In genomic region chr7:45712872-45713668, GRCh38 we compare ENCODE assay signal across 25 cellular contexts.
DNase-seq lines count a peak whose midpoint lies in the region; ATAC-seq, FAIRE-seq and TF ChIP-seq lines count a peak whose summit lies in the region.
"Had no signal": no experiment of that assay in that cellular context is flagged by ENCODE, and none has a peak within 500 bp of the region (broad histone marks: within the 10 kb centered on the region; RNA-seq: fewer than 3 reads in every experiment).

No MANE protein-coding gene starts in this region.

- FAIRE-seq in bronchial epithelial cell (lab: Jason Lieb, UNC): peak; percentile 60
- FAIRE-seq: GM12891, HTR-8/SVneo had no signal

- H3K27me3 Mint-ChIP-seq in activated CD8-positive, alpha-beta T cell treated with anti-CD3 and anti-CD28 coated beads, Interleukin-2, amount 10 ng/mL, durations not matched to agents 7 days and 5 days (ENCODE audit: low read depth): no peaks in the 10 kb centered on the region
- peaks cover 4% of the 10 kb centered on the region for H3K27me3 Mint-ChIP-seq in activated CD8-positive, alpha-beta T cell treated with anti-CD3 and anti-CD28 coated beads for 36 hours
- no peaks in the 10 kb centered on the region for H3K27me3 Mint-ChIP-seq in nephron progenitor cell (ENCODE audit: low read depth, poor library complexity)

- H3K4me3 ChIP-seq in bronchial epithelial cell (ENCODE audit: low read depth, low read length) (no peak overlapping the region), vagina (no peak overlapping the region)
- H3K4me3 ChIP-seq: PC-9 had no signal

- no peaks in the 10 kb centered on the region for H3K4me1 ChIP-seq in vagina

- ATAC-seq in activated CD8-positive, alpha-beta T cell treated with anti-CD3 and anti-CD28 coated beads, Interleukin-2, amount 10 ng/mL, durations not matched to agents 7 days and 5 days: no peak
- no peak for ATAC-seq in activated CD8-positive, alpha-beta T cell treated with anti-CD3 and anti-CD28 coated beads for 36 hours
- no peak for ATAC-seq in Right ventricle myocardium superior (ENCODE audit: poor library complexity)
- ATAC-seq: CD8-positive, alpha-beta T cell had no signal

- no peak overlapping the region for H3K27ac ChIP-seq in vagina
- H3K27ac ChIP-seq: PC-9 had no signal

- peak; percentile 13 for DNase-seq in activated CD8-positive, alpha-beta T cell treated with anti-CD3 and anti-CD28 coated beads, Interleukin-2, amount 10 ng/mL, durations not matched to agents 7 days and 5 days
- no peak for DNase-seq in activated CD8-positive, alpha-beta T cell treated with anti-CD3 and anti-CD28 coated beads for 36 hours
- DNase-seq in bronchial epithelial cell (ENCODE audit: low read depth): no peak
- DNase-seq in nephron progenitor cell: no peak
- peak; percentile 77 to 84 for DNase-seq in vagina (ENCODE audit: extremely low spot score in 2 of 2)
- no peak for DNase-seq in Right ventricle myocardium superior
- DNase-seq in SKM-1 treated with dmso at 0.1 percent for 144 hours (lab: John Stamatoyannopoulos, UW; ENCODE audit: unreplicated experiment): no peak
- DNase-seq: AML-193, C1 segment of cervical spinal cord, DMS153, H7, HFFc6, KG1, NCI-H1092 treated with DMSO at 0.1 percent for 48 hours, NCI-H1436 treated with DMSO at 0.1 percent for 48 hours, NCI-H2029, NCI-H2227 treated with DMSO at 0.1 percent for 48 hours, NCI-H510A treated with DMSO at 0.1 percent for 48 hours, NCI-H748 treated with DMSO at 0.1 percent for 48 hours, PC-9, RPMI8226, SHP77 treated with DMSO at 0.1 percent for 48 hours had no signal

- H3K27me3 ChIP-seq in bronchial epithelial cell (ENCODE audit: control insufficient read depth, insufficient read depth, low read length) (no peaks in the 10 kb centered on the region), vagina (no peaks in the 10 kb centered on the region)

- H3K4me1 Mint-ChIP-seq in activated CD8-positive, alpha-beta T cell treated with anti-CD3 and anti-CD28 coated beads, Interleukin-2, amount 10 ng/mL, durations not matched to agents 7 days and 5 days (ENCODE audit: low read depth): no peaks in the 10 kb centered on the region
- H3K4me1 Mint-ChIP-seq in activated CD8-positive, alpha-beta T cell treated with anti-CD3 and anti-CD28 coated beads for 36 hours (ENCODE audit: low read depth): no peaks in the 10 kb centered on the region
- H3K4me1 Mint-ChIP-seq in nephron progenitor cell: no peaks in the 10 kb centered on the region

- TF ChIP-seq CTCF in activated CD8-positive, alpha-beta T cell treated with anti-CD3 and anti-CD28 coated beads for 36 hours (IDR thresholded peaks at IDR 0.05): no peak
- TF ChIP-seq CTCF in bronchial epithelial cell (IDR thresholded peaks at IDR 0.05; ENCODE audit: insufficient read depth, low read length, severe bottlenecking) (no peak), nephron progenitor cell (IDR thresholded peaks at IDR 0.05) (no peak), vagina (IDR thresholded peaks at IDR 0.05) (no peak)

- H3K9me3 ChIP-seq in vagina: no peaks in the 10 kb centered on the region

- H3K9me3 Mint-ChIP-seq in activated CD8-positive, alpha-beta T cell treated with anti-CD3 and anti-CD28 coated beads, Interleukin-2, amount 10 ng/mL, durations not matched to agents 7 days and 5 days (ENCODE audit: insufficient read depth): no peaks in the 10 kb centered on the region
- no peaks in the 10 kb centered on the region for H3K9me3 Mint-ChIP-seq in activated CD8-positive, alpha-beta T cell treated with anti-CD3 and anti-CD28 coated beads for 36 hours
- no peaks in the 10 kb centered on the region for H3K9me3 Mint-ChIP-seq in nephron progenitor cell
- H3K9me3 Mint-ChIP-seq: CD8-positive, alpha-beta T cell; HFFc6 had no signal

- H3K27ac Mint-ChIP-seq in activated CD8-positive, alpha-beta T cell treated with anti-CD3 and anti-CD28 coated beads, Interleukin-2, amount 10 ng/mL, durations not matched to agents 7 days and 5 days: no peak overlapping the region
- H3K27ac Mint-ChIP-seq in activated CD8-positive, alpha-beta T cell treated with anti-CD3 and anti-CD28 coated beads for 36 hours: no peak overlapping the region
- H3K27ac Mint-ChIP-seq in nephron progenitor cell: peak overlapping the region; percentile 48
- H3K27ac Mint-ChIP-seq: CD8-positive, alpha-beta T cell; HFFc6 had no signal

- no peak overlapping the region for H3K4me3 Mint-ChIP-seq in activated CD8-positive, alpha-beta T cell treated with anti-CD3 and anti-CD28 coated beads, Interleukin-2, amount 10 ng/mL, durations not matched to agents 7 days and 5 days
- no peak overlapping the region for H3K4me3 Mint-ChIP-seq in activated CD8-positive, alpha-beta T cell treated with anti-CD3 and anti-CD28 coated beads for 36 hours
- H3K4me3 Mint-ChIP-seq in nephron progenitor cell: no peak overlapping the region
- H3K4me3 Mint-ChIP-seq: CD8-positive, alpha-beta T cell; HFFc6 had no signal

- intact Hi-C loops in activated CD8-positive, alpha-beta T cell treated with anti-CD3 and anti-CD28 coated beads for 36 hours (cut with micrococcal nuclease): no loop called here
- intact Hi-C loops in vagina (cut with DNase I): no loop called here
- intact Hi-C loops in Right ventricle myocardium superior (cut with DNase I): no loop called here

- TF ChIP-seq POLR2A in vagina (IDR thresholded peaks at IDR 0.05): no peak

- H3K36me3 ChIP-seq in bronchial epithelial cell (ENCODE audit: control insufficient read depth, insufficient read depth, low read length) (no peaks in the 10 kb centered on the region), vagina (no peaks in the 10 kb centered on the region)

- CTCF ChIA-PET in activated CD8-positive, alpha-beta T cell treated with anti-CD3 and anti-CD28 coated beads, Interleukin-2, amount 10 ng/mL, durations not matched to agents 7 days and 5 days (lab: Charles Lee): no interaction called here
- CTCF ChIA-PET in activated CD8-positive, alpha-beta T cell treated with anti-CD3 and anti-CD28 coated beads for 36 hours (lab: Charles Lee): no interaction called here

- POLR2A ChIA-PET in activated CD8-positive, alpha-beta T cell treated with anti-CD3 and anti-CD28 coated beads, Interleukin-2, amount 10 ng/mL, durations not matched to agents 7 days and 5 days (lab: Charles Lee): no interaction called here
- POLR2A ChIA-PET in activated CD8-positive, alpha-beta T cell treated with anti-CD3 and anti-CD28 coated beads for 36 hours (lab: Charles Lee): no interaction called here

- no peaks in the 10 kb centered on the region for H3K36me3 Mint-ChIP-seq in activated CD8-positive, alpha-beta T cell treated with anti-CD3 and anti-CD28 coated beads, Interleukin-2, amount 10 ng/mL, durations not matched to agents 7 days and 5 days (ENCODE audit: low read depth)
- H3K36me3 Mint-ChIP-seq in activated CD8-positive, alpha-beta T cell treated with anti-CD3 and anti-CD28 coated beads for 36 hours (ENCODE audit: low read depth): no peaks in the 10 kb centered on the region
- no peaks in the 10 kb centered on the region for H3K36me3 Mint-ChIP-seq in nephron progenitor cell (ENCODE audit: low read depth)
- H3K36me3 Mint-ChIP-seq: CD8-positive, alpha-beta T cell had no signal

Comparison
In these comparisons a context has a peak if more than half of its experiments do, and no peak if none do; other contexts are left out.
1. DNase-seq: peak in activated CD8-positive, alpha-beta T cell treated with anti-CD3 and anti-CD28 coated beads, Interleukin-2, amount 10 ng/mL, durations not matched to agents 7 days and 5 days (single experiment) and vagina (2 of 2); none in activated CD8-positive, alpha-beta T cell treated with anti-CD3 and anti-CD28 coated beads for 36 hours (single experiment), bronchial epithelial cell (single experiment), nephron progenitor cell (single experiment), Right ventricle myocardium superior (single experiment) and SKM-1 treated with dmso at 0.1 percent for 144 hours (single experiment).